ENCODE assay signal across 12 cellular contexts in genomic region chr5:53030828-53031425, GRCh38. TPM values are rescaled to one million over a fixed set of nuclear protein-coding genes. Genes with fewer than 3 reads are reported as not detected.
A peak's percentile ranks its signal among the peaks of the same experiment; 100 is the strongest.
DNase-seq lines count a peak whose midpoint lies in the region; ATAC-seq, FAIRE-seq and TF ChIP-seq lines count a peak whose summit lies in the region.
"Had no signal": no experiment of that assay in that cellular context is flagged by ENCODE, and none has a peak within 500 bp of the region (broad histone marks: within the 10 kb centered on the region; RNA-seq: fewer than 3 reads in every experiment).

No MANE protein-coding gene starts in this region.

- H3K9ac ChIP-seq in keratinocyte (ENCODE audit: control insufficient read depth, extremely low read depth, insufficient read depth, low read length): peak overlapping the region; percentile 76

- POLR2A ChIA-PET in activated CD8-positive, alpha-beta T cell treated with anti-CD3 and anti-CD28 coated beads, Interleukin-2, amount 10 ng/mL, durations not matched to agents 7 days and 5 days (lab: Charles Lee): interaction anchor here (0.6 kb wide), 1 partner anchor 1279 kb away, joined by 5 read pairs; the partner anchor contains the start of gene ARL15

- ATAC-seq in activated CD8-positive, alpha-beta T cell treated with anti-CD3 and anti-CD28 coated beads, Interleukin-2, amount 10 ng/mL, durations not matched to agents 7 days and 5 days: no peak
- ATAC-seq in upper lobe of left lung (ENCODE audit: low FRiP score in 2 of 2): no peak

- H3K4me3 ChIP-seq in keratinocyte (ENCODE audit: control insufficient read depth in 2 of 3, extremely low read depth in 1 of 3, insufficient read depth in 2 of 3, low read depth in 1 of 3, low read length in 3 of 3) (peak overlapping the region in 2 of 3 experiments; percentile 17 to 30), upper lobe of left lung (no peak overlapping the region)

- TF ChIP-seq POLR2A in upper lobe of left lung (IDR thresholded peaks at IDR 0.05): no peak

- H3K9me3 ChIP-seq in keratinocyte (ENCODE audit: control insufficient read depth, low read depth, low read length): no peaks in the 10 kb centered on the region
- H3K9me3 ChIP-seq in upper lobe of left lung: no peaks in the 10 kb centered on the region
- H3K9me3 ChIP-seq: BE2C had no signal

- H3K4me1 Mint-ChIP-seq in activated naive CD4-positive, alpha-beta T cell treated with anti-CD3 and anti-CD28 coated beads, Interleukin-2, amount 10 ng/mL, durations not matched to agents 7 days and 5 days: peaks cover 49% of the 10 kb centered on the region
- H3K4me1 Mint-ChIP-seq in activated CD8-positive, alpha-beta T cell treated with anti-CD3 and anti-CD28 coated beads, Interleukin-2, amount 10 ng/mL, durations not matched to agents 7 days and 5 days (ENCODE audit: low read depth): peaks cover 43% of the 10 kb centered on the region
- H3K4me1 Mint-ChIP-seq: memory B cell had no signal

- peak overlapping the region; percentile 98 for H3K27ac ChIP-seq in keratinocyte (ENCODE audit: control insufficient read depth, insufficient read depth, low read length)
- peak overlapping the region; percentile 51 to 81 (median 68) for H3K27ac ChIP-seq in upper lobe of left lung

- CTCF ChIA-PET in activated naive CD4-positive, alpha-beta T cell treated with anti-CD3 and anti-CD28 coated beads, Interleukin-2, amount 10 ng/mL, durations not matched to agents 7 days and 5 days (lab: Charles Lee): interaction anchor here (1.9 to 3.2 kb wide), 3 partner anchors 11 to 82 kb away, joined by 7 to 16 read pairs (median 9); partner anchors contain the start of gene ITGA2
- CTCF ChIA-PET in activated CD8-positive, alpha-beta T cell treated with anti-CD3 and anti-CD28 coated beads, Interleukin-2, amount 10 ng/mL, durations not matched to agents 7 days and 5 days (lab: Charles Lee): interaction anchor here (1.0 to 5.1 kb wide), 8 partner anchors 8 to 82 kb away, joined by 3 to 25 read pairs (median 7); partner anchors contain the start of gene ITGA2

- WGBS in upper lobe of left lung, 2 donors: 55 to 60% methylated on average over 2 of the region's 2 CpGs

- no peak overlapping the region for H3K4me3 Mint-ChIP-seq in activated naive CD4-positive, alpha-beta T cell treated with anti-CD3 and anti-CD28 coated beads, Interleukin-2, amount 10 ng/mL, durations not matched to agents 7 days and 5 days
- no peak overlapping the region for H3K4me3 Mint-ChIP-seq in activated CD8-positive, alpha-beta T cell treated with anti-CD3 and anti-CD28 coated beads, Interleukin-2, amount 10 ng/mL, durations not matched to agents 7 days and 5 days
- H3K4me3 Mint-ChIP-seq: activated T-cell treated with anti-CD3 and anti-CD28 coated beads, Interleukin-2, amount 50 U/mL, for 4 hours; memory B cell had no signal

- dilution Hi-C loops in keratinocyte (cut with MboI; ENCODE audit: extremely low pct_ligation_motif_present, low sequenced_read_pairs): no loop called here

- H3K9me3 Mint-ChIP-seq in activated naive CD4-positive, alpha-beta T cell treated with anti-CD3 and anti-CD28 coated beads, Interleukin-2, amount 10 ng/mL, durations not matched to agents 7 days and 5 days: no peaks in the 10 kb centered on the region
- H3K9me3 Mint-ChIP-seq in activated CD8-positive, alpha-beta T cell treated with anti-CD3 and anti-CD28 coated beads, Interleukin-2, amount 10 ng/mL, durations not matched to agents 7 days and 5 days (ENCODE audit: insufficient read depth): no peaks in the 10 kb centered on the region
- H3K9me3 Mint-ChIP-seq: activated T-cell treated with anti-CD3 and anti-CD28 coated beads, Interleukin-2, amount 50 U/mL, for 4 hours; memory B cell had no signal

- H3K4me2 ChIP-seq in keratinocyte (ENCODE audit: control insufficient read depth, extremely low read depth, insufficient read depth, low read depth, low read length): peak overlapping the region; percentile 76

- no peak for DNase-seq in activated naive CD4-positive, alpha-beta T cell treated with anti-CD3 and anti-CD28 coated beads, Interleukin-2, amount 10 ng/mL, durations not matched to agents 7 days and 5 days
- no peak for DNase-seq in activated naive CD4-positive, alpha-beta T cell (lab: John Stamatoyannopoulos, UW)
- DNase-seq in activated CD8-positive, alpha-beta T cell treated with anti-CD3 and anti-CD28 coated beads, Interleukin-2, amount 10 ng/mL, durations not matched to agents 7 days and 5 days: no peak
- DNase-seq in keratinocyte (ENCODE audit: low read depth, low spot score) (no peak), upper lobe of left lung (no peak), KG1 (lab: John Stamatoyannopoulos, UW) (no peak), D341Med (ENCODE audit: low spot score) (no peak), NCI-H2107 treated with DMSO at 0.1 percent for 48 hours (lab: John Stamatoyannopoulos, UW; ENCODE audit: unreplicated experiment) (no peak)
- DNase-seq: activated T-cell treated with anti-CD3 and anti-CD28 coated beads, Interleukin-2, amount 50 U/mL, for 4 hours; BE2C; NCI-H82 had no signal

- no peaks in the 10 kb centered on the region for H4K20me1 ChIP-seq in keratinocyte (ENCODE audit: control insufficient read depth, extremely low read depth, insufficient read depth, low read length)

- H2AFZ ChIP-seq in keratinocyte (ENCODE audit: control insufficient read depth, low read length): no peak overlapping the region

- peaks cover 76% of the 10 kb centered on the region for H3K4me1 ChIP-seq in keratinocyte (ENCODE audit: control insufficient read depth, extremely low read depth, insufficient read depth, low read length)
- peaks cover 18 to 31% (median 25%) of the 10 kb centered on the region in 4 donors for H3K4me1 ChIP-seq in upper lobe of left lung
- H3K4me1 ChIP-seq: BE2C had no signal

- FAIRE-seq in keratinocyte (lab: Jason Lieb, UNC): peak; percentile 20

- TF ChIP-seq CTCF in keratinocyte (optimal IDR thresholded peaks at IDR 0.05 in 1 of 3, IDR thresholded peaks at IDR 0.05 in 1 of 3, conservative IDR thresholded peaks at IDR 0.05 in 1 of 3; ENCODE audit: extremely low read depth in 1 of 3, insufficient read depth in 2 of 3, low read length in 3 of 3) (no peak), upper lobe of left lung (IDR thresholded peaks at IDR 0.05) (no peak)

- H3K27ac Mint-ChIP-seq in activated naive CD4-positive, alpha-beta T cell treated with anti-CD3 and anti-CD28 coated beads, Interleukin-2, amount 10 ng/mL, durations not matched to agents 7 days and 5 days: peak overlapping the region; percentile 95
- H3K27ac Mint-ChIP-seq in activated CD8-positive, alpha-beta T cell treated with anti-CD3 and anti-CD28 coated beads, Interleukin-2, amount 10 ng/mL, durations not matched to agents 7 days and 5 days: peak overlapping the region; percentile 86
- H3K27ac Mint-ChIP-seq: memory B cell had no signal

- H3K27me3 Mint-ChIP-seq in activated naive CD4-positive, alpha-beta T cell treated with anti-CD3 and anti-CD28 coated beads, Interleukin-2, amount 10 ng/mL, durations not matched to agents 7 days and 5 days: peaks cover 4% of the 10 kb centered on the region
- no peaks in the 10 kb centered on the region for H3K27me3 Mint-ChIP-seq in activated CD8-positive, alpha-beta T cell treated with anti-CD3 and anti-CD28 coated beads, Interleukin-2, amount 10 ng/mL, durations not matched to agents 7 days and 5 days (ENCODE audit: low read depth)

- no peak for TF ChIP-seq EP300 in upper lobe of left lung (IDR thresholded peaks at IDR 0.05)

- peaks cover 29% of the 10 kb centered on the region for H3K36me3 Mint-ChIP-seq in activated naive CD4-positive, alpha-beta T cell treated with anti-CD3 and anti-CD28 coated beads, Interleukin-2, amount 10 ng/mL, durations not matched to agents 7 days and 5 days
- peaks cover 18% of the 10 kb centered on the region for H3K36me3 Mint-ChIP-seq in activated CD8-positive, alpha-beta T cell treated with anti-CD3 and anti-CD28 coated beads, Interleukin-2, amount 10 ng/mL, durations not matched to agents 7 days and 5 days (ENCODE audit: low read depth)
- H3K36me3 Mint-ChIP-seq: memory B cell had no signal

- H3K27me3 ChIP-seq in keratinocyte (ENCODE audit: control insufficient read depth, extremely low read depth, insufficient read depth, low read length): no peaks in the 10 kb centered on the region
- H3K27me3 ChIP-seq in upper lobe of left lung: no peaks in the 10 kb centered on the region
- H3K27me3 ChIP-seq: BE2C had no signal

- no peaks in the 10 kb centered on the region for H3K9me1 ChIP-seq in keratinocyte (ENCODE audit: control insufficient read depth, extremely low read depth, insufficient read depth, low read length)

- peaks cover 8 to 23% of the 10 kb centered on the region in 2 experiments for H3K36me3 ChIP-seq in keratinocyte (ENCODE audit: control insufficient read depth in 2 of 2, extremely low read depth in 1 of 2, insufficient read depth in 2 of 2, low read length in 2 of 2)
- H3K36me3 ChIP-seq in upper lobe of left lung: no peaks in the 10 kb centered on the region
- H3K36me3 ChIP-seq: BE2C had no signal

- peaks cover 36% of the 10 kb centered on the region for H3K79me2 ChIP-seq in keratinocyte (ENCODE audit: control insufficient read depth, insufficient read depth, low read length)

RNA-seq across cellular contexts. Expression of gene ITGA2, which starts 41.8 kb away (rescaled TPM):
- total RNA-seq in activated CD8-positive, alpha-beta T cell treated with anti-CD3 and anti-CD28 coated beads, Interleukin-2, amount 10 ng/mL, durations not matched to agents 7 days and 5 days: 1 to 10 TPM; 4.3 to 4.8 TPM
- 75.4 to 112 TPM (median 107 TPM) in 3 replicates for polyA plus RNA-seq in keratinocyte
- polyA plus RNA-seq in keratinocyte (2011; ENCODE audit: low read depth): 8.1 TPM
- 14.3 and 31.7 TPM in 2 replicates for polyA plus RNA-seq in keratinocyte (2011; cell fraction: cytosol; rRNA removed)
- 139 and 168 TPM in 2 replicates for polyA plus RNA-seq in keratinocyte (2011; cell fraction: nucleus; rRNA removed)
- polyA plus RNA-seq in keratinocyte (2012; ENCODE audit: low replicate concordance): 21.1 and 96.1 TPM in 2 replicates
- polyA minus RNA-seq in keratinocyte: 143 to 270 TPM (median 175 TPM) in 3 replicates
- 71.6 TPM for polyA minus RNA-seq in keratinocyte (2011; cell fraction: cytosol; rRNA and poly(A)+ RNA removed)
- polyA minus RNA-seq in keratinocyte (2011; cell fraction: nucleus; rRNA and poly(A)+ RNA removed): 267 and 529 TPM in 2 replicates
- 10 to 100 TPM in 4 of 6 donors, 1 to 10 TPM in 2; 4.2 to 45.8 (median 13.7) TPM for total RNA-seq in upper lobe of left lung

Comparison
In these comparisons a context has a peak if more than half of its experiments do, and no peak if none do; other contexts are left out.
1. H3K4me3 ChIP-seq: peak in keratinocyte (2 of 3); none in upper lobe of left lung (0 of 4).